1 cellular context compared by ENCODE assay signal in the genomic region with DNA sequence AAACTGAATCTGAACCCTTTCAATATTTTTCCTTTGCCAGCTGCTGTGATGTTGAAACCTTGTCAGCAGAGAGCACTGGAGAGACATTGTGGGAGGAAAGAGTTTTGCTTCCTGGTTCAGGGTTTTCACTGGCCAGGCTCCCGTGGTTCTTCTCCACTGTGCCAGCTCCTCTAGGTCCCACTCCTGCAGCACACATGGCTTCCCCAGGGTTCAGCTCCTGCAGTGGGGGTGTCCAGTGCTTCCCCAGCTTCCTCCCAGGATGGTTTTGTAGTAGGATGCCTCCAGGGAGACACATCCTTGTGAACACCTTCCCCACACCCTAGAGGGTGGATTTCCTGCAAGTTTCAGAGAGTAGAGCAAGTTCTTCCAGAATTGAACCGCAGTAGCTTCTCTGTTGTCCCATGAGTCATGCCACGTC.
TF ChIP-seq lines count a peak whose summit lies in the region.

No MANE protein-coding gene starts in this region.

TF ChIP-seq in HepG2, 621 proteins besides CTCF, POLR2A, EP300 and RAD21 (continued from another document and continues in another):
- TF ChIP-seq SMAD3 (CRISPR knock-in tag; IDR thresholded peaks at IDR 0.05) (no peak), NR2F6 (IDR thresholded peaks at IDR 0.05) (no peak), NR2F6 (CRISPR knock-in tag; IDR thresholded peaks at IDR 0.05) (no peak), KAT8 (CRISPR knock-in tag; IDR thresholded peaks at IDR 0.05) (peak; percentile 39; the same call in 1 of the 2 replicates), ZNF75D (CRISPR knock-in tag; IDR thresholded peaks at IDR 0.05; ENCODE audit: borderline replicate concordance) (no peak), EED (CRISPR knock-in tag; IDR thresholded peaks at IDR 0.05) (no peak), GLI4 (CRISPR knock-in tag; IDR thresholded peaks at IDR 0.05; ENCODE audit: borderline replicate concordance) (no peak), NFIB (CRISPR knock-in tag; IDR thresholded peaks at IDR 0.05; ENCODE audit: borderline replicate concordance) (no peak), ZNF235 (CRISPR knock-in tag; IDR thresholded peaks at IDR 0.05; ENCODE audit: borderline replicate concordance) (no peak), ZMYM4 (CRISPR knock-in tag; IDR thresholded peaks at IDR 0.05) (peak; percentile 64; the same call in 1 of the 2 replicates), MIER2 (CRISPR knock-in tag; IDR thresholded peaks at IDR 0.05) (0 out of 2 replicates have a peak, but pooled peaks have one; percentile 28), TEAD2 (CRISPR knock-in tag; IDR thresholded peaks at IDR 0.05) (no peak), SRSF9 (IDR thresholded peaks at IDR 0.05; ENCODE audit: borderline replicate concordance, insufficient read depth, low read depth, low read length, poor library complexity, severe bottlenecking) (no peak), NONO (IDR thresholded peaks at IDR 0.05) (no peak), NONO (CRISPR knock-in tag; conservative IDR thresholded peaks at IDR 0.05) (0 out of 2 replicates have a peak, but pooled peaks have one; percentile 34), MBNL3 (CRISPR knock-in tag; conservative IDR thresholded peaks at IDR 0.05) (no peak), CEBPB (IDR thresholded peaks at IDR 0.05; ENCODE audit: borderline replicate concordance, low read depth, low read length) (0 out of 2 replicates have a peak, but pooled peaks have one; percentile 16), KDM3A (CRISPR knock-in tag; IDR thresholded peaks at IDR 0.05; ENCODE audit: low read depth) (0 out of 2 replicates have a peak, but pooled peaks have one; percentile 30), ZNF713 (CRISPR knock-in tag; IDR thresholded peaks at IDR 0.05) (no peak), BCL6 (CRISPR knock-in tag; IDR thresholded peaks at IDR 0.05) (0 out of 2 replicates have a peak, but pooled peaks have one; percentile 14), FOXC1 (CRISPR knock-in tag; IDR thresholded peaks at IDR 0.05; ENCODE audit: borderline replicate concordance) (0 out of 2 replicates have a peak, but pooled peaks have one; percentile 32), ZNF556 (CRISPR knock-in tag; IDR thresholded peaks at IDR 0.05; ENCODE audit: borderline replicate concordance) (no peak), ZNF547 (CRISPR knock-in tag; IDR thresholded peaks at IDR 0.05) (no peak), ZNF605 (CRISPR knock-in tag; IDR thresholded peaks at IDR 0.05) (0 out of 2 replicates have a peak, but pooled peaks have one; percentile 29), ZSCAN29 (CRISPR knock-in tag; conservative IDR thresholded peaks at IDR 0.05) (no peak), NR2C2 (CRISPR knock-in tag; IDR thresholded peaks at IDR 0.05; ENCODE audit: borderline replicate concordance) (peak; percentile 85), ZNF335 (CRISPR knock-in tag; IDR thresholded peaks at IDR 0.05) (no peak), ZNF563 (CRISPR knock-in tag; IDR thresholded peaks at IDR 0.05) (no peak), ZSCAN22 (CRISPR knock-in tag; IDR thresholded peaks at IDR 0.05) (no peak), PCBP2 (optimal IDR thresholded peaks at IDR 0.05; ENCODE audit: low read depth, low read length, poor library complexity, severe bottlenecking) (no peak)
- TF ChIP-seq, protein P1, sequence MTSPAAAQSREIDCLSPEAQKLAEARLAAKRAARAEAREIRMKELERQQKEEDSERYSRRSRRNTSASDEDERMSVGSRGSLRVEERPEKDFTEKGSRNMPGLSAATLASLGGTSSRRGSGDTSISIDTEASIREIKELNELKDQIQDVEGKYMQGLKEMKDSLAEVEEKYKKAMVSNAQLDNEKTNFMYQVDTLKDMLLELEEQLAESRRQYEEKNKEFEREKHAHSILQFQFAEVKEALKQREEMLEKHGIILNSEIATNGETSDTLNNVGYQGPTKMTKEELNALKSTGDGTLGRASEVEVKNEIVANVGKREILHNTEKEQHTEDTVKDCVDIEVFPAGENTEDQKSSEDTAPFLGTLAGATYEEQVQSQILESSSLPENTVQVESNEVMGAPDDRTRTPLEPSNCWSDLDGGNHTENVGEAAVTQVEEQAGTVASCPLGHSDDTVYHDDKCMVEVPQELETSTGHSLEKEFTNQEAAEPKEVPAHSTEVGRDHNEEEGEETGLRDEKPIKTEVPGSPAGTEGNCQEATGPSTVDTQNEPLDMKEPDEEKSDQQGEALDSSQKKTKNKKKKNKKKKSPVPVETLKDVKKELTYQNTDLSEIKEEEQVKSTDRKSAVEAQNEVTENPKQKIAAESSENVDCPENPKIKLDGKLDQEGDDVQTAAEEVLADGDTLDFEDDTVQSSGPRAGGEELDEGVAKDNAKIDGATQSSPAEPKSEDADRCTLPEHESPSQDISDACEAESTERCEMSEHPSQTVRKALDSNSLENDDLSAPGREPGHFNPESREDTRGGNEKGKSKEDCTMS (CRISPR knock-in tag; conservative IDR thresholded peaks at IDR 0.05): no peak
- TF ChIP-seq, protein P2, sequence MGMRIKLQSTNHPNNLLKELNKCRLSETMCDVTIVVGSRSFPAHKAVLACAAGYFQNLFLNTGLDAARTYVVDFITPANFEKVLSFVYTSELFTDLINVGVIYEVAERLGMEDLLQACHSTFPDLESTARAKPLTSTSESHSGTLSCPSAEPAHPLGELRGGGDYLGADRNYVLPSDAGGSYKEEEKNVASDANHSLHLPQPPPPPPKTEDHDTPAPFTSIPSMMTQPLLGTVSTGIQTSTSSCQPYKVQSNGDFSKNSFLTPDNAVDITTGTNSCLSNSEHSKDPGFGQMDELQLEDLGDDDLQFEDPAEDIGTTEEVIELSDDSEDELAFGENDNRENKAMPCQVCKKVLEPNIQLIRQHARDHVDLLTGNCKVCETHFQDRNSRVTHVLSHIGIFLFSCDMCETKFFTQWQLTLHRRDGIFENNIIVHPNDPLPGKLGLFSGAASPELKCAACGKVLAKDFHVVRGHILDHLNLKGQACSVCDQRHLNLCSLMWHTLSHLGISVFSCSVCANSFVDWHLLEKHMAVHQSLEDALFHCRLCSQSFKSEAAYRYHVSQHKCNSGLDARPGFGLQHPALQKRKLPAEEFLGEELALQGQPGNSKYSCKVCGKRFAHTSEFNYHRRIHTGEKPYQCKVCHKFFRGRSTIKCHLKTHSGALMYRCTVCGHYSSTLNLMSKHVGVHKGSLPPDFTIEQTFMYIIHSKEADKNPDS (CRISPR knock-in tag; IDR thresholded peaks at IDR 0.05): no peak
- TF ChIP-seq, protein P3, sequence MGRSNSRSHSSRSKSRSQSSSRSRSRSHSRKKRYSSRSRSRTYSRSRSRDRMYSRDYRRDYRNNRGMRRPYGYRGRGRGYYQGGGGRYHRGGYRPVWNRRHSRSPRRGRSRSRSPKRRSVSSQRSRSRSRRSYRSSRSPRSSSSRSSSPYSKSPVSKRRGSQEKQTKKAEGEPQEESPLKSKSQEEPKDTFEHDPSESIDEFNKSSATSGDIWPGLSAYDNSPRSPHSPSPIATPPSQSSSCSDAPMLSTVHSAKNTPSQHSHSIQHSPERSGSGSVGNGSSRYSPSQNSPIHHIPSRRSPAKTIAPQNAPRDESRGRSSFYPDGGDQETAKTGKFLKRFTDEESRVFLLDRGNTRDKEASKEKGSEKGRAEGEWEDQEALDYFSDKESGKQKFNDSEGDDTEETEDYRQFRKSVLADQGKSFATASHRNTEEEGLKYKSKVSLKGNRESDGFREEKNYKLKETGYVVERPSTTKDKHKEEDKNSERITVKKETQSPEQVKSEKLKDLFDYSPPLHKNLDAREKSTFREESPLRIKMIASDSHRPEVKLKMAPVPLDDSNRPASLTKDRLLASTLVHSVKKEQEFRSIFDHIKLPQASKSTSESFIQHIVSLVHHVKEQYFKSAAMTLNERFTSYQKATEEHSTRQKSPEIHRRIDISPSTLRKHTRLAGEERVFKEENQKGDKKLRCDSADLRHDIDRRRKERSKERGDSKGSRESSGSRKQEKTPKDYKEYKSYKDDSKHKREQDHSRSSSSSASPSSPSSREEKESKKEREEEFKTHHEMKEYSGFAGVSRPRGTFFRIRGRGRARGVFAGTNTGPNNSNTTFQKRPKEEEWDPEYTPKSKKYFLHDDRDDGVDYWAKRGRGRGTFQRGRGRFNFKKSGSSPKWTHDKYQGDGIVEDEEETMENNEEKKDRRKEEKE (IDR thresholded peaks at IDR 0.05): no peak
- TF ChIP-seq, protein P4, sequence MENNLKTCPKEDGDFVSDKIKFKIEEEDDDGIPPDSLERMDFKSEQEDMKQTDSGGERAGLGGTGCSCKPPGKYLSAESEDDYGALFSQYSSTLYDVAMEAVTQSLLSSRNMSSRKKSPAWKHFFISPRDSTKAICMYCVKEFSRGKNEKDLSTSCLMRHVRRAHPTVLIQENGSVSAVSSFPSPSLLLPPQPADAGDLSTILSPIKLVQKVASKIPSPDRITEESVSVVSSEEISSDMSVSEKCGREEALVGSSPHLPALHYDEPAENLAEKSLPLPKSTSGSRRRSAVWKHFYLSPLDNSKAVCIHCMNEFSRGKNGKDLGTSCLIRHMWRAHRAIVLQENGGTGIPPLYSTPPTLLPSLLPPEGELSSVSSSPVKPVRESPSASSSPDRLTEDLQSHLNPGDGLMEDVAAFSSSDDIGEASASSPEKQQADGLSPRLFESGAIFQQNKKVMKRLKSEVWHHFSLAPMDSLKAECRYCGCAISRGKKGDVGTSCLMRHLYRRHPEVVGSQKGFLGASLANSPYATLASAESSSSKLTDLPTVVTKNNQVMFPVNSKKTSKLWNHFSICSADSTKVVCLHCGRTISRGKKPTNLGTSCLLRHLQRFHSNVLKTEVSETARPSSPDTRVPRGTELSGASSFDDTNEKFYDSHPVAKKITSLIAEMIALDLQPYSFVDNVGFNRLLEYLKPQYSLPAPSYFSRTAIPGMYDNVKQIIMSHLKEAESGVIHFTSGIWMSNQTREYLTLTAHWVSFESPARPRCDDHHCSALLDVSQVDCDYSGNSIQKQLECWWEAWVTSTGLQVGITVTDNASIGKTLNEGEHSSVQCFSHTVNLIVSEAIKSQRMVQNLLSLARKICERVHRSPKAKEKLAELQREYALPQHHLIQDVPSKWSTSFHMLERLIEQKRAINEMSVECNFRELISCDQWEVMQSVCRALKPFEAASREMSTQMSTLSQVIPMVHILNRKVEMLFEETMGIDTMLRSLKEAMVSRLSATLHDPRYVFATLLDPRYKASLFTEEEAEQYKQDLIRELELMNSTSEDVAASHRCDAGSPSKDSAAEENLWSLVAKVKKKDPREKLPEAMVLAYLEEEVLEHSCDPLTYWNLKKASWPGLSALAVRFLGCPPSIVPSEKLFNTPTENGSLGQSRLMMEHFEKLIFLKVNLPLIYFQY (CRISPR knock-in tag; IDR thresholded peaks at IDR 0.05; ENCODE audit: borderline replicate concordance): no peak
- TF ChIP-seq, protein P5, sequence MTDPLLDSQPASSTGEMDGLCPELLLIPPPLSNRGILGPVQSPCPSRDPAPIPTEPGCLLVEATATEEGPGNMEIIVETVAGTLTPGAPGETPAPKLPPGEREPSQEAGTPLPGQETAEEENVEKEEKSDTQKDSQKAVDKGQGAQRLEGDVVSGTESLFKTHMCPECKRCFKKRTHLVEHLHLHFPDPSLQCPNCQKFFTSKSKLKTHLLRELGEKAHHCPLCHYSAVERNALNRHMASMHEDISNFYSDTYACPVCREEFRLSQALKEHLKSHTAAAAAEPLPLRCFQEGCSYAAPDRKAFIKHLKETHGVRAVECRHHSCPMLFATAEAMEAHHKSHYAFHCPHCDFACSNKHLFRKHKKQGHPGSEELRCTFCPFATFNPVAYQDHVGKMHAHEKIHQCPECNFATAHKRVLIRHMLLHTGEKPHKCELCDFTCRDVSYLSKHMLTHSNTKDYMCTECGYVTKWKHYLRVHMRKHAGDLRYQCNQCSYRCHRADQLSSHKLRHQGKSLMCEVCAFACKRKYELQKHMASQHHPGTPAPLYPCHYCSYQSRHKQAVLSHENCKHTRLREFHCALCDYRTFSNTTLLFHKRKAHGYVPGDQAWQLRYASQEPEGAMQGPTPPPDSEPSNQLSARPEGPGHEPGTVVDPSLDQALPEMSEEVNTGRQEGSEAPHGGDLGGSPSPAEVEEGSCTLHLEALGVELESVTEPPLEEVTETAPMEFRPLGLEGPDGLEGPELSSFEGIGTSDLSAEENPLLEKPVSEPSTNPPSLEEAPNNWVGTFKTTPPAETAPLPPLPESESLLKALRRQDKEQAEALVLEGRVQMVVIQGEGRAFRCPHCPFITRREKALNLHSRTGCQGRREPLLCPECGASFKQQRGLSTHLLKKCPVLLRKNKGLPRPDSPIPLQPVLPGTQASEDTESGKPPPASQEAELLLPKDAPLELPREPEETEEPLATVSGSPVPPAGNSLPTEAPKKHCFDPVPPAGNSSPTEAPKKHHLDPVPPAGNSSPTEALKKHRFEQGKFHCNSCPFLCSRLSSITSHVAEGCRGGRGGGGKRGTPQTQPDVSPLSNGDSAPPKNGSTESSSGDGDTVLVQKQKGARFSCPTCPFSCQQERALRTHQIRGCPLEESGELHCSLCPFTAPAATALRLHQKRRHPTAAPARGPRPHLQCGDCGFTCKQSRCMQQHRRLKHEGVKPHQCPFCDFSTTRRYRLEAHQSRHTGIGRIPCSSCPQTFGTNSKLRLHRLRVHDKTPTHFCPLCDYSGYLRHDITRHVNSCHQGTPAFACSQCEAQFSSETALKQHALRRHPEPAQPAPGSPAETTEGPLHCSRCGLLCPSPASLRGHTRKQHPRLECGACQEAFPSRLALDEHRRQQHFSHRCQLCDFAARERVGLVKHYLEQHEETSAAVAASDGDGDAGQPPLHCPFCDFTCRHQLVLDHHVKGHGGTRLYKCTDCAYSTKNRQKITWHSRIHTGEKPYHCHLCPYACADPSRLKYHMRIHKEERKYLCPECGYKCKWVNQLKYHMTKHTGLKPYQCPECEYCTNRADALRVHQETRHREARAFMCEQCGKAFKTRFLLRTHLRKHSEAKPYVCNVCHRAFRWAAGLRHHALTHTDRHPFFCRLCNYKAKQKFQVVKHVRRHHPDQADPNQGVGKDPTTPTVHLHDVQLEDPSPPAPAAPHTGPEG (CRISPR knock-in tag; IDR thresholded peaks at IDR 0.05): no peak
- TF ChIP-seq, protein P6, sequence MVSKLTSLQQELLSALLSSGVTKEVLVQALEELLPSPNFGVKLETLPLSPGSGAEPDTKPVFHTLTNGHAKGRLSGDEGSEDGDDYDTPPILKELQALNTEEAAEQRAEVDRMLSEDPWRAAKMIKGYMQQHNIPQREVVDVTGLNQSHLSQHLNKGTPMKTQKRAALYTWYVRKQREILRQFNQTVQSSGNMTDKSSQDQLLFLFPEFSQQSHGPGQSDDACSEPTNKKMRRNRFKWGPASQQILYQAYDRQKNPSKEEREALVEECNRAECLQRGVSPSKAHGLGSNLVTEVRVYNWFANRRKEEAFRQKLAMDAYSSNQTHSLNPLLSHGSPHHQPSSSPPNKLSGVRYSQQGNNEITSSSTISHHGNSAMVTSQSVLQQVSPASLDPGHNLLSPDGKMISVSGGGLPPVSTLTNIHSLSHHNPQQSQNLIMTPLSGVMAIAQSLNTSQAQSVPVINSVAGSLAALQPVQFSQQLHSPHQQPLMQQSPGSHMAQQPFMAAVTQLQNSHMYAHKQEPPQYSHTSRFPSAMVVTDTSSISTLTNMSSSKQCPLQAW (CRISPR knock-in tag; IDR thresholded peaks at IDR 0.05): peak; percentile 67
